Comparison of ENCODE assay signal across 17 cellular contexts in the genomic region with DNA sequence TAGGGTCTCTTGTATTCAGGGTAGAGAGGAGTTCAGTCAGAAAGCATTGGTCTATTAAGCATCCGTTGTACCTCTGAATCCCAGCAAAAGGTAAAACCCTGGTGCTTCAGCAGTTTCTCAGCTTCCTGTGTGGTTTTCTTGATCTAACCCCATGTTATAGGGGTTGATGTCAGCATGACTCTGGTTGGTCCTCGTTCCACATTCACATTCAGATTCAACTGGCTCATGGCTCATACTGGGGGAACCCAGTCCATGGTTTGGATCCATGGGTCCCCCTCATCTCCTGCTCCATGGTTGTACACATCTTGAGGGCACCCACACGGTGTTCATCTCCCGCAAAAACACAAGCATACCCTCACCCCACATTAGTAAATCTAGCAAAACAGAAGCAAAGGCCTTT. TPM values are rescaled to one million over a fixed set of nuclear protein-coding genes. Genes with fewer than 3 reads are reported as not detected.
DNase-seq lines count a peak whose midpoint lies in the region; ATAC-seq and TF ChIP-seq lines count a peak whose summit lies in the region.
"Had no signal": no experiment of that assay in that cellular context is flagged by ENCODE, and none has a peak within 500 bp of the region (broad histone marks: within the 10 kb centered on the region; RNA-seq: fewer than 3 reads in every experiment).

No MANE protein-coding gene starts in this region.

- no peak overlapping the region for H3K27ac ChIP-seq in vagina

- H3K27ac Mint-ChIP-seq in activated naive CD4-positive, alpha-beta T cell treated with anti-CD3 and anti-CD28 coated beads, Interleukin-2, amount 50 U/mL, for 72 hours = no peak overlapping the region
- H3K27ac Mint-ChIP-seq in activated T-helper 17 cell treated with anti-CD3 and anti-CD28 coated beads, Interleukin-2, amount 50 U/mL, for 72 hours = peak overlapping the region; percentile 66
- H3K27ac Mint-ChIP-seq: B cell had no signal

- TF ChIP-seq CTCF in Loucy (conservative IDR thresholded peaks at IDR 0.05; ENCODE audit: low read length) (no peak), vagina (IDR thresholded peaks at IDR 0.05) (no peak)

- no peak overlapping the region for H3K4me3 Mint-ChIP-seq in activated T-helper 17 cell treated with anti-CD3 and anti-CD28 coated beads, Interleukin-2, amount 50 U/mL, for 72 hours
- H3K4me3 Mint-ChIP-seq: B cell had no signal

- H3K9ac ChIP-seq in Loucy (ENCODE audit: low read depth, low read length, poor library complexity, severe bottlenecking) = peak overlapping the region; percentile 38

- DNase-seq in activated naive CD4-positive, alpha-beta T cell treated with anti-CD3 and anti-CD28 coated beads, Interleukin-2, amount 50 U/mL, for 72 hours (ENCODE audit: low spot score in 2 of 2) = no peak
- DNase-seq in activated naive CD4-positive, alpha-beta T cell treated with Interleukin-2 at 50 U/mL for 16 hours = no peak
- DNase-seq in vagina (ENCODE audit: extremely low spot score in 2 of 2) = no peak
- DNase-seq: ACHN, DMS 273 treated with DMSO at 0.1 percent for 48 hours, EL, H7, Karpas-422, NCI-H1930, NCI-H2171, NCI-H446 treated with DMSO at 0.1 percent for 48 hours, NCI-H774 had no signal

- peak; percentile 51 to 57 for ATAC-seq in activated naive CD4-positive, alpha-beta T cell treated with anti-CD3 and anti-CD28 coated beads, Interleukin-2, amount 50 U/mL, for 72 hours
- ATAC-seq in activated T-helper 17 cell treated with anti-CD3 and anti-CD28 coated beads, Interleukin-2, amount 50 U/mL, for 72 hours (replicated peaks) = peak; percentile 74
- ATAC-seq in GM21390 (IDR thresholded peaks at IDR 0.05; ENCODE audit: unreplicated experiment) (no peak), GM18511 (IDR thresholded peaks at IDR 0.05; ENCODE audit: unreplicated experiment) (no peak)

- peak overlapping the region; percentile 46 for H3K4me3 ChIP-seq in Loucy (ENCODE audit: low read length, poor library complexity, severe bottlenecking)
- no peak overlapping the region for H3K4me3 ChIP-seq in vagina

- peaks cover 22% of the 10 kb centered on the region for H3K4me1 ChIP-seq in Loucy (ENCODE audit: insufficient read depth, low read length, poor library complexity, severe bottlenecking)
- no peaks in the 10 kb centered on the region for H3K4me1 ChIP-seq in vagina

- H2AFZ ChIP-seq in Loucy (ENCODE audit: low read length) = peak overlapping the region; percentile 61; the same call in 1 of the 2 replicates

- no peak for TF ChIP-seq POLR2A in vagina (IDR thresholded peaks at IDR 0.05)

- H3K9me3 ChIP-seq in Loucy (ENCODE audit: insufficient read depth, low read depth, low read length) = peaks cover 38% of the 10 kb centered on the region
- H3K9me3 ChIP-seq in vagina = peaks cover 20% of the 10 kb centered on the region

- H3K36me3 Mint-ChIP-seq in activated naive CD4-positive, alpha-beta T cell treated with anti-CD3 and anti-CD28 coated beads, Interleukin-2, amount 50 U/mL, for 72 hours = peaks cover 11 to 25% of the 10 kb centered on the region in 2 donors
- no peaks in the 10 kb centered on the region for H3K36me3 Mint-ChIP-seq in activated T-helper 17 cell treated with anti-CD3 and anti-CD28 coated beads, Interleukin-2, amount 50 U/mL, for 72 hours (ENCODE audit: low read depth)

- no peaks in the 10 kb centered on the region for H3K27me3 Mint-ChIP-seq in activated T-helper 17 cell treated with anti-CD3 and anti-CD28 coated beads, Interleukin-2, amount 50 U/mL, for 72 hours
- H3K27me3 Mint-ChIP-seq: B cell had no signal

- H3K4me2 ChIP-seq in Loucy (ENCODE audit: low read depth, low read length, poor library complexity, severe bottlenecking) = peak overlapping the region; percentile 57

- intact Hi-C loops in vagina (cut with DNase I) = no loop called here

- H3F3A ChIP-seq in Loucy (ENCODE audit: low read depth) = no peaks in the 10 kb centered on the region

- no peaks in the 10 kb centered on the region for H3K27me3 ChIP-seq in Loucy (ENCODE audit: insufficient read depth, low read length, poor library complexity, severe bottlenecking)
- H3K27me3 ChIP-seq in vagina = no peaks in the 10 kb centered on the region

- no peaks in the 10 kb centered on the region for H3K79me2 ChIP-seq in Loucy (ENCODE audit: insufficient read depth, low read length)

- peaks cover 11% of the 10 kb centered on the region for H3K4me1 Mint-ChIP-seq in activated T-helper 17 cell treated with anti-CD3 and anti-CD28 coated beads, Interleukin-2, amount 50 U/mL, for 72 hours
- H3K4me1 Mint-ChIP-seq: B cell had no signal

- H3K36me3 ChIP-seq in Loucy (ENCODE audit: insufficient read depth, low read length) (no peaks in the 10 kb centered on the region), vagina (no peaks in the 10 kb centered on the region)

- H3K9me2 ChIP-seq in Loucy (replicated peaks; ENCODE audit: low read depth, low read length) = no peaks in the 10 kb centered on the region

- H4K20me1 ChIP-seq in Loucy (ENCODE audit: insufficient read depth, low read length, poor library complexity, severe bottlenecking) = no peaks in the 10 kb centered on the region

- H3K9me3 Mint-ChIP-seq in activated naive CD4-positive, alpha-beta T cell treated with anti-CD3 and anti-CD28 coated beads, Interleukin-2, amount 50 U/mL, for 72 hours = peaks cover 8 to 18% of the 10 kb centered on the region in 2 donors
- peaks cover 12% of the 10 kb centered on the region for H3K9me3 Mint-ChIP-seq in activated T-helper 17 cell treated with anti-CD3 and anti-CD28 coated beads, Interleukin-2, amount 50 U/mL, for 72 hours

RNA-seq across cellular contexts. Expression of a gene that starts 47.7 kb away (rescaled TPM):
- under 1 TPM in 1 of 2 donors, not detected in 1; 0.16 TPM for total RNA-seq in activated naive CD4-positive, alpha-beta T cell treated with anti-CD3 and anti-CD28 coated beads, Interleukin-2, amount 50 U/mL, for 72 hours
- total RNA-seq in activated T-helper 17 cell treated with anti-CD3 and anti-CD28 coated beads, Interleukin-2, amount 50 U/mL, for 72 hours = 1 to 10 TPM in 1 of 2 donors, under 1 TPM in 1; 0.76 to 1.5 TPM
- 0.49 TPM for total RNA-seq in vagina
- total RNA-seq: B cell had no signal

Comparison
In these comparisons a context has a peak if more than half of its experiments do, and no peak if none do; other contexts are left out.
1. ATAC-seq: peak in activated naive CD4-positive, alpha-beta T cell treated with anti-CD3 and anti-CD28 coated beads, Interleukin-2, amount 50 U/mL, for 72 hours (2 of 2) and activated T-helper 17 cell treated with anti-CD3 and anti-CD28 coated beads, Interleukin-2, amount 50 U/mL, for 72 hours (single experiment); none in GM21390 (single experiment) and GM18511 (single experiment).